In the genomic region with DNA sequence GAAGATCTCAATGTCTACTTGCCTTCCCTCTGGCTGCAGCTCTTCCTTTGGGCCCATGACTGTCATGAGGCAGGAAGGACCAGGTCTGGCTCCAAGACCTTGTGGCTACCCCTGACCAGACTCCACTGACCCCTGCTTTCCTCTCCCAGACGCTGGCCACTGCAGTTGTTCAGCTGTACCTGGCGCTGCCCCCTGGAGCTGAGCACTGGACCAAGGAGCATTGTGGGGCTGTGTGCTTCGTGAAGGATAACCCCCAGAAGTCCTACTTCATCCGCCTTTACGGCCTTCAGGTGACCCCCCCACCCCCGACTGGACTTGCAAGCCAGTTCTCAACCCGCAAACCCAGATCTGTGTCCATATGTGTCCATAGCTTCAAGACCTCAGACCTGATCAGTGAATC, we compare ENCODE assay signal across 10 cellular contexts. TPM values are rescaled to one million over a fixed set of nuclear protein-coding genes. Genes with fewer than 3 reads are reported as not detected.
DNase-seq lines count a peak whose midpoint lies in the region; ATAC-seq, FAIRE-seq and TF ChIP-seq lines count a peak whose summit lies in the region.
"Had no signal": no experiment of that assay in that cellular context is flagged by ENCODE, and none has a peak within 500 bp of the region (broad histone marks: within the 10 kb centered on the region; RNA-seq: fewer than 3 reads in every experiment).

No MANE protein-coding gene starts in this region.

- 4% methylated on average over 7 of the region's 7 CpGs for WGBS in GM12878 (ENCODE audit: insufficient coverage, insufficient replicate concordance, low lambda C conversion rate, missing lambda C conversion rate)

- no peaks in the 10 kb centered on the region for H3K9me3 Mint-ChIP-seq in CD8-positive, alpha-beta memory T cell

- TF ChIP-seq RAD21 in GM12878 (IDR thresholded peaks at IDR 0.05; ENCODE audit: insufficient read depth, low read depth, low read length), result no peak

- TF ChIP-seq POLR2A in GM12878 (IDR thresholded peaks at IDR 0.05; ENCODE audit: low read depth, low read length), result no peak

- no peak for TF ChIP-seq CTCF in HL-60 (IDR thresholded peaks at IDR 0.05; ENCODE audit: insufficient read depth, low read length)
- TF ChIP-seq CTCF in GM12878 (IDR thresholded peaks at IDR 0.05 in 2 of 3, conservative IDR thresholded peaks at IDR 0.05 in 1 of 3; ENCODE audit: control insufficient read depth in 2 of 3, extremely low read depth in 1 of 3, insufficient read depth in 1 of 3, low read depth in 3 of 3, low read length in 3 of 3), result no peak
- TF ChIP-seq CTCF in omental fat pad (IDR thresholded peaks at IDR 0.05), result no peak
- TF ChIP-seq CTCF in foreskin fibroblast (IDR thresholded peaks at IDR 0.05; ENCODE audit: low read depth, low read length), result no peak

- ATAC-seq in GM12878, result peak; percentile 34
- ATAC-seq in omental fat pad (ENCODE audit: low FRiP score), result peak; percentile 19
- no peak for ATAC-seq in GM19328 (IDR thresholded peaks at IDR 0.05; ENCODE audit: unreplicated experiment)

- SMC1A ChIA-PET in GM12878 (lab: Charles Lee; ENCODE audit: uncharacterized antibody, unreplicated experiment), result interaction anchor here (1.1 to 1.5 kb wide), 5 partner anchors 8 to 121 kb away, joined by 3 read pairs; a partner anchor contains a TSS

- H3K27ac ChIP-seq in CD8-positive, alpha-beta memory T cell (ENCODE audit: low read depth, low read length), result peak overlapping the region; percentile 70
- H3K27ac ChIP-seq in HL-60 (replicated peaks) (peak overlapping the region; percentile 92), GM12878 (ENCODE audit: control insufficient read depth, insufficient read depth) (peak overlapping the region; percentile 92)
- H3K27ac ChIP-seq: VCaP had no signal

- POLR2A ChIA-PET in CD8-positive, alpha-beta memory T cell (lab: Charles Lee), result interaction anchor here (0.6 to 2.7 kb wide), 4 partner anchors 12 to 121 kb away, joined by 3 to 16 read pairs (median 6); a partner anchor contains a TSS
- POLR2A ChIA-PET in GM12878 (lab: Charles Lee), result interaction anchor here (0.6 to 1.5 kb wide), 6 partner anchors 8 to 1201 kb away, joined by 3 to 6 read pairs (median 4); a partner anchor contains a TSS

- RAD21 ChIA-PET in GM12878 (lab: Charles Lee; ENCODE audit: unreplicated experiment), result interaction anchor here (1.2 to 1.3 kb wide), 4 partner anchors 12 to 274 kb away, joined by 3 to 4 read pairs (median 3); a partner anchor contains a TSS

- peak overlapping the region; percentile 81 for H3K4me3 ChIP-seq in CD8-positive, alpha-beta memory T cell (ENCODE audit: low read length)
- H3K4me3 ChIP-seq in HL-60 (replicated peaks; ENCODE audit: insufficient read depth, low read length) (peak overlapping the region; percentile 74), GM12878 (peak overlapping the region; percentile 79), foreskin fibroblast (ENCODE audit: low read depth in 1 of 2, low read length in 2 of 2) (no peak overlapping the region)

- no peak for DNase-seq in CD8-positive, alpha-beta memory T cell
- DNase-seq in HL-60 (ENCODE audit: low read depth in 1 of 2, low spot score in 1 of 2) (no peak), GM12878 (ENCODE audit: low read depth, low spot score) (no peak), omental fat pad (ENCODE audit: low spot score) (no peak), foreskin fibroblast (no peak)
- no peak for DNase-seq in stimulated activated CD4-positive, alpha-beta T cell treated with anti-CD3 and anti-CD28 coated beads, Interleukin-12 subunit alpha, Interleukin-12 subunit beta, amount 100 ng/mL, for 4 hours

- peaks cover 41 to 58% (median 50%) of the 10 kb centered on the region in 3 donors for H3K4me1 Mint-ChIP-seq in CD8-positive, alpha-beta memory T cell

- peaks cover 0 to 5% of the 10 kb centered on the region in 2 donors for H3K27me3 Mint-ChIP-seq in CD8-positive, alpha-beta memory T cell

- no peak for FAIRE-seq in GM12878 (lab: Jason Lieb, UNC)

- peak overlapping the region; percentile 52 for H3K4me2 ChIP-seq in GM12878 (ENCODE audit: control insufficient read depth, insufficient read depth)

- peak overlapping the region; percentile 15; the same call in 1 of the 2 replicates for H2AFZ ChIP-seq in GM12878 (ENCODE audit: control insufficient read depth, low read depth, low read length)

- H3K4me3 Mint-ChIP-seq in CD8-positive, alpha-beta memory T cell, result peak overlapping the region; percentile 87 to 99 (median 94)

- intact Hi-C loops in GM12878 (cut with micrococcal nuclease; ENCODE audit: unreplicated experiment), result no loop called here

- no TSS peak for BruUV-seq in GM12878 (replicated peaks; lab: Mats Ljungman, UMichigan)

- peak overlapping the region; percentile 71 for H3K9ac ChIP-seq in GM12878 (ENCODE audit: control insufficient read depth, insufficient read depth, low read length)

- no peak for TF ChIP-seq EP300 in GM12878 (IDR thresholded peaks at IDR 0.05; ENCODE audit: borderline replicate concordance in 1 of 2, control insufficient read depth in 1 of 2, low read depth in 2 of 2, low read length in 2 of 2)

- in situ Hi-C loops in GM12878 (cut with MboI), result no loop called here

- no peaks in the 10 kb centered on the region for H4K20me1 ChIP-seq in GM12878 (ENCODE audit: control insufficient read depth, insufficient read depth)

- peaks cover 26% of the 10 kb centered on the region for H3K79me2 ChIP-seq in GM12878 (ENCODE audit: control insufficient read depth, insufficient read depth, low read length)

- H3K4me1 ChIP-seq in CD8-positive, alpha-beta memory T cell (ENCODE audit: insufficient read depth, low read length), result peaks cover 36% of the 10 kb centered on the region
- H3K4me1 ChIP-seq in GM12878 (ENCODE audit: control insufficient read depth, insufficient read depth, low read length), result 0 out of 2 replicates have a peak, but pooled peaks cover 2% of the 10 kb centered on the region
- H3K4me1 ChIP-seq: adrenal gland, right atrium auricular region had no signal

- peaks cover 13% of the 10 kb centered on the region for H3K36me3 ChIP-seq in CD8-positive, alpha-beta memory T cell (ENCODE audit: insufficient read depth, low read length)
- no peaks in the 10 kb centered on the region; a peak in 1 of 4 replicates for H3K36me3 ChIP-seq in GM12878 (ENCODE audit: control insufficient read depth in 2 of 2, insufficient read depth in 2 of 2, low read length in 1 of 2)
- H3K36me3 ChIP-seq: adrenal gland, right atrium auricular region had no signal

- peak overlapping the region; percentile 87 to 98 (median 92) for H3K27ac Mint-ChIP-seq in CD8-positive, alpha-beta memory T cell

- no peaks in the 10 kb centered on the region for H3K27me3 ChIP-seq in CD8-positive, alpha-beta memory T cell (ENCODE audit: insufficient read depth, low read length, poor library complexity, severe bottlenecking)
- H3K27me3 ChIP-seq in HL-60 (ENCODE audit: insufficient read depth, poor library complexity, severe bottlenecking) (no peaks in the 10 kb centered on the region), GM12878 (replicated peaks in 1 of 2; ENCODE audit: control insufficient read depth in 2 of 2, insufficient read depth in 2 of 2, low read length in 1 of 2) (no peaks in the 10 kb centered on the region)
- H3K27me3 ChIP-seq: right atrium auricular region had no signal

- CTCF ChIA-PET in CD8-positive, alpha-beta memory T cell (lab: Charles Lee), result interaction anchor here (1.3 kb wide), 1 partner anchor 36 kb away, joined by 6 read pairs; no protein-coding TSS in a partner anchor
- CTCF ChIA-PET in GM12878 (lab: Yijun Ruan, JAX), result interaction anchor here (1.4 to 2.0 kb wide), 2 partner anchors 36 to 50 kb away, joined by 3 to 5 read pairs; no protein-coding TSS in a partner anchor

- H3K36me3 Mint-ChIP-seq in CD8-positive, alpha-beta memory T cell, result peaks cover 0 to 49% (median 4%) of the 10 kb centered on the region in 3 donors

- no peaks in the 10 kb centered on the region for H3K9me3 ChIP-seq in CD8-positive, alpha-beta memory T cell (ENCODE audit: low read length)
- no peaks in the 10 kb centered on the region for H3K9me3 ChIP-seq in GM12878 (replicated peaks; ENCODE audit: control insufficient read depth, insufficient read depth, low read length)
- H3K9me3 ChIP-seq: adrenal gland, right atrium auricular region had no signal

RNA-seq across cellular contexts. Expression of a gene that starts 0.5 kb away (rescaled TPM):
- 10 to 100 TPM; 81.9 to 84.0 TPM for total RNA-seq in CD8-positive, alpha-beta memory T cell
- polyA plus RNA-seq in CD8-positive, alpha-beta memory T cell, result 33.5 TPM
- 21.8 and 23.0 TPM in 2 replicates for total RNA-seq in GM12878 (2013; cell fraction: nucleolus; rRNA removed)
- total RNA-seq in GM12878 (2014; rRNA removed) (42.5 and 46.8 TPM in 2 replicates), GM12878 (2014; rRNA removed; fragmentation: Illumina TruSeq; extraction: Trizol) (22.0 and 23.1 TPM in 2 replicates), GM12878 (2021) (84.7 and 86.8 TPM in 2 replicates), omental fat pad (10 to 100 TPM in 3 of 4 donors, 1 to 10 TPM in 1; 9.0 to 26.0 (median 21.0) TPM)
- polyA plus RNA-seq in GM12878 (2011; ENCODE audit: low read depth), result 28.6 TPM
- polyA plus RNA-seq in GM12878 (2011; rRNA removed) (4.5 and 11.6 TPM in 2 replicates), GM12878 (2014; fragmentation: Illumina TruSeq; extraction: Trizol) (27.2 and 83.2 TPM in 2 replicates), GM12878 (2014; fragmentation: Nextera tagmentation; extraction: Ambion mirVana) (1 to 10 TPM; 1.6 to 2.0 TPM), GM12878 (2014; rRNA removed) (30.9 and 42.5 TPM in 2 replicates), GM12878 (2016; fragmentation: Nextera tagmentation; extraction: Ambion mirVana) (10 to 100 TPM; 19.5 to 23.0 TPM)
- polyA plus RNA-seq in GM12878 (2011; cell fraction: cytosol; rRNA removed), result 13.9 and 25.0 TPM in 2 replicates
- polyA plus RNA-seq in GM12878 (2011; cell fraction: nucleus; rRNA removed), result 44.2 and 60.9 TPM in 2 replicates
- polyA plus RNA-seq in GM12878 (2012), result 75.1 and 90.0 TPM in 2 replicates
- 14.0 and 23.0 TPM in 2 replicates for polyA minus RNA-seq in GM12878 (2011; rRNA and poly(A)+ RNA removed)
- polyA minus RNA-seq in GM12878 (2011; cell fraction: cytosol; rRNA and poly(A)+ RNA removed), result 18.0 and 20.1 TPM in 2 replicates
- polyA minus RNA-seq in GM12878 (2011; cell fraction: nucleus; rRNA and poly(A)+ RNA removed), result 17.9 and 21.3 TPM in 2 replicates

RNA-seq across cellular contexts. Expression of a gene that starts 12.4 kb away (rescaled TPM):
- 10 to 100 TPM; 32.1 to 33.2 TPM for total RNA-seq in CD8-positive, alpha-beta memory T cell
- 17.2 TPM for polyA plus RNA-seq in CD8-positive, alpha-beta memory T cell
- total RNA-seq in GM12878 (2013; cell fraction: nucleolus; rRNA removed), result 5.6 and 6.0 TPM in 2 replicates
- total RNA-seq in GM12878 (2014; rRNA removed) (19.6 and 21.7 TPM in 2 replicates), GM12878 (2014; rRNA removed; fragmentation: Illumina TruSeq; extraction: Trizol) (11.1 and 12.3 TPM in 2 replicates), GM12878 (2021) (25.3 and 29.0 TPM in 2 replicates), omental fat pad (1 to 10 TPM; 4.2 to 8.1 (median 5.5) TPM)
- polyA plus RNA-seq in GM12878 (2011; ENCODE audit: low read depth), result 6.9 TPM
- polyA plus RNA-seq in GM12878 (2011; rRNA removed) (4.6 and 10.1 TPM in 2 replicates), GM12878 (2014; fragmentation: Illumina TruSeq; extraction: Trizol) (10.9 and 19.7 TPM in 2 replicates), GM12878 (2014; fragmentation: Nextera tagmentation; extraction: Ambion mirVana) (1 to 10 TPM; 4.9 to 5.7 TPM), GM12878 (2014; rRNA removed) (14.4 and 18.7 TPM in 2 replicates), GM12878 (2016; fragmentation: Nextera tagmentation; extraction: Ambion mirVana) (10 to 100 TPM; 29.8 to 33.2 TPM)
- polyA plus RNA-seq in GM12878 (2011; cell fraction: cytosol; rRNA removed), result 17.3 and 19.3 TPM in 2 replicates
- polyA plus RNA-seq in GM12878 (2011; cell fraction: nucleus; rRNA removed), result 27.7 and 34.7 TPM in 2 replicates
- polyA plus RNA-seq in GM12878 (2012), result 12.5 and 12.9 TPM in 2 replicates
- 12.3 and 17.8 TPM in 2 replicates for polyA minus RNA-seq in GM12878 (2011; rRNA and poly(A)+ RNA removed)
- polyA minus RNA-seq in GM12878 (2011; cell fraction: cytosol; rRNA and poly(A)+ RNA removed), result 8.2 and 9.0 TPM in 2 replicates
- polyA minus RNA-seq in GM12878 (2011; cell fraction: nucleus; rRNA and poly(A)+ RNA removed), result 6.5 and 13.5 TPM in 2 replicates

Comparison
In these comparisons a context has a peak if more than half of its experiments do, and no peak if none do; other contexts are left out.
1. H3K4me3 ChIP-seq: peak in CD8-positive, alpha-beta memory T cell (single experiment), HL-60 (single experiment) and GM12878 (single experiment); none in foreskin fibroblast (0 of 2).
2. Peak in every context shown above with its lines, with median percentiles within 50 percentile points of each other: H3K27ac ChIP-seq.